Comparison of ENCODE assay signal across 37 cellular contexts in the genomic region with DNA sequence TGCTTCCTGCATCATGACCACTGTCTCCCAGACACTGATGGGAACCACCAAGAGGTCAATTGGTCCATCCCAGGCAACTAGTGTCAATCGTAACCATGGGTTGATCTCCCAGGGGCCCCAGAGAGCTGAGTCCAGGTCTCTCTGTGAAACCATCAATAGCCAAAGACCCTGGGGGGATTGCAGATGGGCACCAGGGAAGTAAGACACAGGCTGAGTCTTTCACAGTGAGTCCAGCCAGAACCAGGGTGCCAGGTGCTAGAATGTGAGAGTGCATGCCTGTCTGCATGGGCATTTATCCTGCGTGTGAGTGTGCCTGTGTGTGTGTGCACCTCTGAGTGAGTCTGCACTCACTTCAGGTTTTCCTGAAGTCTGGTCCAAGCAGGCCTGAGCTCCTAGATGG.
"Had no signal": no experiment of that assay in that cellular context is flagged by ENCODE, and none has a peak within 500 bp of the region (broad histone marks: within the 10 kb centered on the region; RNA-seq: fewer than 3 reads in every experiment).

No MANE protein-coding gene starts in this region.

- H3K27me3 Mint-ChIP-seq: activated naive CD8-positive, alpha-beta T cell treated with anti-CD3 and anti-CD28 coated beads for 36 hours had no signal

- FAIRE-seq: astrocyte, TTC549 had no signal

- H3K4me3 ChIP-seq: adrenal gland, body of pancreas, breast epithelium had no signal

- H3K4me3 Mint-ChIP-seq: activated B cell treated with CpG ODN at 0.5 μM for 24 hours; activated CD4-positive, alpha-beta memory T cell treated with anti-CD3 and anti-CD28 coated beads for 36 hours; activated CD4-positive, alpha-beta T cell treated with anti-CD3 and anti-CD28 coated beads, Interleukin-2, amount 10 ng/mL, durations not matched to agents 24 days and 14 days; activated CD8-positive, alpha-beta T cell treated with anti-CD3 and anti-CD28 coated beads for 36 hours; activated naive CD4-positive, alpha-beta T cell treated with anti-CD3 and anti-CD28 coated beads for 36 hours; activated naive CD8-positive, alpha-beta T cell treated with anti-CD3 and anti-CD28 coated beads for 36 hours; activated T-cell treated with anti-CD3 and anti-CD28 coated beads, Interleukin-2, amount 50 U/mL, for 4 hours; activated T-cell treated with anti-CD3 and anti-CD28 coated beads, Interleukin-2, amount 50 U/mL, for 72 hours; activated T-helper 1 cell treated with anti-CD3 and anti-CD28 coated beads, Interleukin-12 subunit alpha, Interleukin-12 subunit beta, Interleukin-2, Interleukin-4 antibody, amounts not matched to agents 30 ng/mL and 10 ng/mL and 1 ng/mL, durations not matched to agents 14 hours and 24 hours and 36 hours; activated T-helper 17 cell treated with anti-CD3 and anti-CD28 coated beads, Interleukin-2, amount 50 U/mL, for 72 hours; central memory CD8-positive, alpha-beta T cell; T-cell; T-helper 1 cell treated with Interleukin-12 subunit alpha and Interleukin-12 subunit beta and Interleukin-4 antibody, amounts not matched to agents 30 μg/mL and 1 μg/mL, for 36 hours; T-helper 2 cell treated with Interferon-gamma antibody and Interleukin-4, amounts not matched to agents 5 μg/mL and 100 μg/mL, for 36 hours had no signal

- H3K4me1 ChIP-seq: adrenal gland, body of pancreas, breast epithelium had no signal

- H3K4me1 Mint-ChIP-seq: activated B cell treated with CpG ODN at 0.5 μM for 24 hours; activated CD4-positive, alpha-beta T cell treated with anti-CD3 and anti-CD28 coated beads, Interleukin-2, amount 10 ng/mL, durations not matched to agents 24 days and 14 days; activated naive CD8-positive, alpha-beta T cell treated with anti-CD3 and anti-CD28 coated beads for 36 hours; activated T-helper 17 cell treated with anti-CD3 and anti-CD28 coated beads, Interleukin-2, amount 50 U/mL, for 72 hours; central memory CD8-positive, alpha-beta T cell; T-cell had no signal

- H3K27me3 ChIP-seq: adrenal gland, body of pancreas, brain microvascular endothelial cell, breast epithelium had no signal

- H3K9me3 Mint-ChIP-seq: activated B cell treated with CpG ODN at 0.5 μM for 24 hours; activated CD4-positive, alpha-beta memory T cell treated with anti-CD3 and anti-CD28 coated beads for 36 hours; activated CD4-positive, alpha-beta T cell treated with anti-CD3 and anti-CD28 coated beads, Interleukin-2, amount 10 ng/mL, durations not matched to agents 24 days and 14 days; activated CD8-positive, alpha-beta T cell treated with anti-CD3 and anti-CD28 coated beads for 36 hours; activated naive CD4-positive, alpha-beta T cell treated with anti-CD3 and anti-CD28 coated beads for 36 hours; activated naive CD4-positive, alpha-beta T cell treated with anti-CD3 and anti-CD28 coated beads, Interleukin-2, amount 50 U/mL, for 72 hours; activated naive CD8-positive, alpha-beta T cell treated with anti-CD3 and anti-CD28 coated beads for 36 hours; activated T-cell treated with anti-CD3 and anti-CD28 coated beads, Interleukin-2, amount 50 U/mL, for 4 hours; activated T-cell treated with anti-CD3 and anti-CD28 coated beads, Interleukin-2, amount 50 U/mL, for 72 hours; activated T-helper 1 cell treated with anti-CD3 and anti-CD28 coated beads, Interleukin-12 subunit alpha, Interleukin-12 subunit beta, Interleukin-2, Interleukin-4 antibody, amounts not matched to agents 30 ng/mL and 10 ng/mL and 1 ng/mL, durations not matched to agents 14 hours and 24 hours and 36 hours; activated T-helper 17 cell treated with anti-CD3 and anti-CD28 coated beads, Interleukin-2, amount 50 U/mL, for 72 hours; central memory CD8-positive, alpha-beta T cell; T-cell; T-helper 1 cell treated with Interleukin-12 subunit alpha and Interleukin-12 subunit beta and Interleukin-4 antibody, amounts not matched to agents 30 μg/mL and 1 μg/mL, for 36 hours; T-helper 2 cell treated with Interferon-gamma antibody and Interleukin-4, amounts not matched to agents 5 μg/mL and 100 μg/mL, for 36 hours had no signal

- H3K27ac ChIP-seq: adrenal gland, body of pancreas, brain microvascular endothelial cell, breast epithelium, VCaP had no signal

- H3K36me3 ChIP-seq: brain microvascular endothelial cell, breast epithelium had no signal

- H3K27ac Mint-ChIP-seq: activated B cell treated with CpG ODN at 0.5 μM for 24 hours; activated CD4-positive, alpha-beta memory T cell treated with anti-CD3 and anti-CD28 coated beads for 36 hours; activated CD4-positive, alpha-beta T cell treated with anti-CD3 and anti-CD28 coated beads, Interleukin-2, amount 10 ng/mL, durations not matched to agents 24 days and 14 days; activated CD8-positive, alpha-beta T cell treated with anti-CD3 and anti-CD28 coated beads for 36 hours; activated naive CD4-positive, alpha-beta T cell treated with anti-CD3 and anti-CD28 coated beads for 36 hours; activated naive CD4-positive, alpha-beta T cell treated with anti-CD3 and anti-CD28 coated beads, Interleukin-2, amount 50 U/mL, for 72 hours; activated naive CD8-positive, alpha-beta T cell treated with anti-CD3 and anti-CD28 coated beads for 36 hours; activated T-cell treated with anti-CD3 and anti-CD28 coated beads, Interleukin-2, amount 50 U/mL, for 72 hours; activated T-helper 1 cell treated with anti-CD3 and anti-CD28 coated beads, Interleukin-12 subunit alpha, Interleukin-12 subunit beta, Interleukin-2, Interleukin-4 antibody, amounts not matched to agents 30 ng/mL and 10 ng/mL and 1 ng/mL, durations not matched to agents 14 hours and 24 hours and 36 hours; activated T-helper 17 cell treated with anti-CD3 and anti-CD28 coated beads, Interleukin-2, amount 50 U/mL, for 72 hours; T-cell; T-helper 1 cell treated with Interleukin-12 subunit alpha and Interleukin-12 subunit beta and Interleukin-4 antibody, amounts not matched to agents 30 μg/mL and 1 μg/mL, for 36 hours; T-helper 2 cell treated with Interferon-gamma antibody and Interleukin-4, amounts not matched to agents 5 μg/mL and 100 μg/mL, for 36 hours had no signal

- H3K9me3 ChIP-seq: adrenal gland, body of pancreas, breast epithelium had no signal

- DNase-seq: activated B cell treated with CpG ODN at 0.5 μM for 24 hours; activated CD4-positive, alpha-beta memory T cell treated with anti-CD3 and anti-CD28 coated beads for 36 hours; activated CD4-positive, alpha-beta T cell treated with anti-CD3 and anti-CD28 coated beads for 4 hours; activated CD4-positive, alpha-beta T cell treated with anti-CD3 and anti-CD28 coated beads, Interleukin-2, amount 10 ng/mL, durations not matched to agents 24 days and 14 days; activated CD4-positive, alpha-beta T cell treated with anti-CD3 and anti-CD28 coated beads, Interleukin-2, amount 50 U/mL, for 1 hour; activated CD4-positive, alpha-beta T cell treated with anti-CD3 and anti-CD28 coated beads, Interleukin-2, amount 50 U/mL, for 4 hours; activated CD4-positive, CD25-positive, alpha-beta regulatory T cell treated with anti-CD3 and anti-CD28 coated beads, Interleukin-2, amount 50 U/mL, for 72 hours; activated CD8-positive, alpha-beta memory T cell treated with anti-CD3 and anti-CD28 coated beads, Interleukin-2, amount 50 U/mL, for 4 hours; activated CD8-positive, alpha-beta T cell treated with anti-CD3 and anti-CD28 coated beads for 36 hours; activated effector memory CD4-positive, alpha-beta T cell treated with anti-CD3 and anti-CD28 coated beads, Interleukin-2, amount 50 U/mL, for 16 hours; activated gamma-delta T cell treated with Interleukin-2 at 50 U/mL for 16 hours; activated naive CD4-positive, alpha-beta T cell; activated naive CD4-positive, alpha-beta T cell treated with anti-CD3 and anti-CD28 coated beads for 36 hours; activated naive CD4-positive, alpha-beta T cell treated with anti-CD3 and anti-CD28 coated beads, Interleukin-2, amount 50 U/mL, for 16 hours; activated naive CD8-positive, alpha-beta T cell treated with anti-CD3 and anti-CD28 coated beads for 36 hours; activated T-cell treated with anti-CD3 and anti-CD28 coated beads for 4 hours; activated T-cell treated with anti-CD3 and anti-CD28 coated beads, Interleukin-2, amount 50 U/mL, for 1 hour; activated T-cell treated with anti-CD3 and anti-CD28 coated beads, Interleukin-2, amount 50 U/mL, for 4 hours; activated T-cell treated with anti-CD3 and anti-CD28 coated beads, Interleukin-2, amount 50 U/mL, for 72 hours; adrenal gland; amniotic stem cell; aorta; body of pancreas; brain microvascular endothelial cell; T-cell; T-helper 2 cell; T-helper 9 cell had no signal

- ATAC-seq: activated CD8-positive, alpha-beta T cell treated with anti-CD3 and anti-CD28 coated beads for 36 hours; activated naive CD4-positive, alpha-beta T cell treated with anti-CD3 and anti-CD28 coated beads, Interleukin-2, amount 50 U/mL, for 72 hours; activated T-cell treated with anti-CD3 and anti-CD28 coated beads, Interleukin-2, amount 50 U/mL, for 4 hours; activated T-cell treated with anti-CD3 and anti-CD28 coated beads, Interleukin-2, amount 50 U/mL, for 72 hours; activated T-helper 17 cell treated with anti-CD3 and anti-CD28 coated beads, Interleukin-2, amount 50 U/mL, for 72 hours; body of pancreas; T-cell had no signal

- H3K36me3 Mint-ChIP-seq: activated CD4-positive, alpha-beta memory T cell treated with anti-CD3 and anti-CD28 coated beads for 36 hours; activated naive CD4-positive, alpha-beta T cell treated with anti-CD3 and anti-CD28 coated beads, Interleukin-2, amount 50 U/mL, for 72 hours; activated naive CD8-positive, alpha-beta T cell treated with anti-CD3 and anti-CD28 coated beads for 36 hours; T-cell had no signal
